In the genomic region with DNA sequence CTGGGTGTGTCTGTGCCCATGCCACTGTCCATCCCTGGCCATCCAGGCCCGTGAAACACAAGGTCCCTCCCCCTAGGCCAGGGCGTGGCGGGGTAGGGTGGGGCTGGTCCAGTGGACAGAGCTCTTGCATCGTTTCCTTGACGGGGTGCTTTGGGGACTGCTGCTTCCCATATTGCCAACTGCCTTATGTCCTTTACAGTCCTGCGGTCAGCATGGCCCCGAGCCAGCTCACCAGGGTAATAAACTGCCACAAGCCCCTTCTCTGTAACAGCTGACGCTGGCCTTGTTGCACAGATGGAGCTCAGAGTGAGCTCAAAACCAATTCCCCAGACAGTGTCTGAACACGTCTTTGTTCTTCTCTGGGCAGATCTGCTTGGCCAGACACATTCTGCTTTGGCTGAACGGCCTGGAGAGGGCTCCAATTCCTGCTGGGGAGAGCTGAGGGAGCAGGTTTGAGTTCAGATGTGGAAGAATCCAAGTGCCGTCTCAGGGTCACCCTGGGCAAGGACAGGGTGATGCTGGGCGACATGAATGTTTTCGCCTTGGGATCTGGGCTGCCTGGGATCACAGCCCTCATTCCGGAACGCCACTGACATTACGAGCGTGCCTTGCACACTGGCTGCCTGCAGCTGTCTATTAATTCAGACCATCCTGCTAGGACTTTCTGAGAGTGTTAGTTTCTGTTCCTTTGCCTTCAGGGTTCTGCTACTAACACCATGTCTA, we compare ENCODE assay signal across 10 cellular contexts. TPM values are rescaled to one million over a fixed set of nuclear protein-coding genes. Genes with fewer than 3 reads are reported as not detected.
A peak's percentile ranks its signal among the peaks of the same experiment; 100 is the strongest.
DNase-seq lines count a peak whose midpoint lies in the region; ATAC-seq and TF ChIP-seq lines count a peak whose summit lies in the region.
"Had no signal": no experiment of that assay in that cellular context is flagged by ENCODE, and none has a peak within 500 bp of the region (broad histone marks: within the 10 kb centered on the region; RNA-seq: fewer than 3 reads in every experiment).

No MANE protein-coding gene starts in this region.

- TF ChIP-seq CTCF in transverse colon (IDR thresholded peaks at IDR 0.05) (no peak), A673 (conservative IDR thresholded peaks at IDR 0.05; ENCODE audit: low read depth, low read length) (no peak)

- in situ Hi-C loops in transverse colon (cut with MboI; ENCODE audit: low pct_ligation_motif_present in 1 of 4, low pct_unique_long_range_greater_than_20kb in 1 of 4, low sequenced_read_pairs in 3 of 4), result loop anchor here in 3 of 4 donors (10.0 to 25.0 kb wide), 2 partner anchors 1075 to 1077 kb away; no protein-coding TSS in a partner anchor

- 36 to 92% methylated on average over 4 to 17 of the region's 17 CpGs for WGBS in transverse colon (ENCODE audit: low coverage in 1 of 2), 2 donors

- H3K27ac ChIP-seq in transverse colon, result peak overlapping the region; percentile 13 to 60 (median 28)
- H3K27ac ChIP-seq in A673 (ENCODE audit: low read depth, low read length, poor library complexity, severe bottlenecking), result no peak overlapping the region

- H3K9me3 ChIP-seq in transverse colon, result no peaks in the 10 kb centered on the region
- no peaks in the 10 kb centered on the region for H3K9me3 ChIP-seq in A673 (ENCODE audit: low read depth, low read length, poor library complexity, severe bottlenecking)

- H3K27me3 ChIP-seq in transverse colon (no peaks in the 10 kb centered on the region), A673 (replicated peaks; ENCODE audit: insufficient read depth, low read depth, low read length, poor library complexity) (no peaks in the 10 kb centered on the region)

- H3K4me3 ChIP-seq in transverse colon, result no peak overlapping the region
- no peak overlapping the region for H3K4me3 ChIP-seq in A673 (ENCODE audit: low read depth, low read length, poor library complexity, severe bottlenecking)

- H3K4me1 ChIP-seq in transverse colon (peaks cover 0 to 8% (median 3%) of the 10 kb centered on the region in 4 donors), A673 (ENCODE audit: insufficient read depth, low read length, poor library complexity, severe bottlenecking) (no peaks in the 10 kb centered on the region)

- H3K36me3 ChIP-seq in transverse colon (no peaks in the 10 kb centered on the region), A673 (ENCODE audit: insufficient read depth, low read length, poor library complexity, severe bottlenecking) (no peaks in the 10 kb centered on the region)

- POLR2A ChIA-PET in A673 (lab: Charles Lee; ENCODE audit: low non-redundant PET), result no interaction called here

- no peak for TF ChIP-seq POLR2A in transverse colon (IDR thresholded peaks at IDR 0.05)

- intact Hi-C loops in transverse colon (cut with DNase I; ENCODE audit: low total_unique reads), result loop anchor here (10.0 kb wide), 3 partner anchors 287 to 1287 kb away; no protein-coding TSS in a partner anchor
- intact Hi-C loops in A673 (cut with micrococcal nuclease; ENCODE audit: unreplicated experiment), result no loop called here

- CTCF ChIA-PET in A673 (lab: Charles Lee), result interaction anchor here (1.0 to 1.4 kb wide), 2 partner anchors 9 to 1083 kb away, joined by 3 read pairs; no protein-coding TSS in a partner anchor

- ATAC-seq in HG02642 (IDR thresholded peaks at IDR 0.05; ENCODE audit: poor library complexity, unreplicated experiment) (no peak), GM18511 (IDR thresholded peaks at IDR 0.05; ENCODE audit: unreplicated experiment) (no peak)
- ATAC-seq: naive thymus-derived CD8-positive, alpha-beta T cell had no signal

- no peak for TF ChIP-seq EP300 in transverse colon (IDR thresholded peaks at IDR 0.05; ENCODE audit: low read depth)

- no TSS peak for BruUV-seq in A673 (replicated peaks; lab: Mats Ljungman, UMichigan)

- DNase-seq in SKM-1 treated with dmso at 0.1 percent for 144 hours (lab: John Stamatoyannopoulos, UW; ENCODE audit: unreplicated experiment) (peak; percentile 34), SKM-1 (lab: John Stamatoyannopoulos, UW; ENCODE audit: unreplicated experiment) (no peak), amygdala (lab: John Stamatoyannopoulos, UW) (peak in 40 of 56 donors; percentile 11 to 80 (median 40)), hypothalamus (lab: John Stamatoyannopoulos, UW) (peak in 36 of 51 donors; percentile 17 to 78 (median 52)), transverse colon (no peak), A673 (ENCODE audit: low spot score) (no peak)

RNA-seq across cellular contexts. Expression of gene RGMA, which starts 51.5 kb away (rescaled TPM):
- 10 to 100 TPM in 2 of 4 donors, 1 to 10 TPM in 2; 8.6 to 53.3 (median 20.6) TPM for total RNA-seq in transverse colon
- 5.0 and 8.3 TPM in 2 replicates for total RNA-seq in A673 (2021)
- total RNA-seq: CD4-positive, alpha-beta T cell; naive thymus-derived CD8-positive, alpha-beta T cell had no signal

Comparison
In these comparisons a context has a peak if more than half of its experiments do, and no peak if none do; other contexts are left out.
1. DNase-seq: peak in SKM-1 treated with dmso at 0.1 percent for 144 hours (single experiment), amygdala (40 of 56) and hypothalamus (36 of 51); none in SKM-1 (single experiment), transverse colon (single experiment) and A673 (single experiment).